ENCODE assay signal across 9 cellular contexts in the genomic region with DNA sequence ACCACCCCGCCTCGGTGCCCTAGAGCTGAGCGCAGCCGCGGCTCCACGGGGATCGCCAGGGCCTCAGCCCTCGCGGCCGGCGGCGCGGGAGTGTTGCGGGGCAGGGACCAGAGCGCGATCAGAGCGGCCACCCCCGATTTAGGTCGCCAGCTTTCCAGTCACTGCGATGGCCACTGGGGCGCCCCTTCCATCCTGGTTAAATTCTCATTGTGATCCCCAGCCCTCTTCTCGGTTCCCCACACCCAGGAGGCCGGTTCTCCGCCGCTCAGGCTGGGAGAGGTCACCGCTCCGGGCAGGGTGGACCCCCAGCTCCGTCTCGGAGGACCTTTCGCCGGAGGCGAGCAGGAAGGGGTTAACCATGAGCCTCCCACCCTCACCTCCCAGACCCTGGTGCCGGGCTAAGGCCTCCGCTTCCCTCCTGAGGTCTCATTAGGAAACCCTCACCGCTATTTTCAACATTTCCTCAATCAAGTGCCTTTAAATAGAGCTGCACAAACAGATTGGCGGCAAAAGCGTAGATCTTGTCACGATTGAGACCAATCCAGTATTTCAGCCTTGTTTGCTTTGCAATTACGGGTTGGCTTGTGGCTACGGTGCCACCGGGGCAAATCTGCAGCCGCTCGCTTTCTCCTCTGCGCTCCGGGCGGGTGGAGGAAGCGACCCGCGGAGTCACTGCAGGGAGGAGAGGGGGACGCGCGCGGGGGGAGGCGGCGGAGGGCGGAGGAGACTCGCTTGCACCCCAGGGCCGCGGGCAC. TPM values are rescaled to one million over a fixed set of nuclear protein-coding genes. Genes with fewer than 3 reads are reported as not detected.
DNase-seq lines count a peak whose midpoint lies in the region; ATAC-seq, FAIRE-seq and TF ChIP-seq lines count a peak whose summit lies in the region.
"Had no signal": no experiment of that assay in that cellular context is flagged by ENCODE, and none has a peak within 500 bp of the region (broad histone marks: within the 10 kb centered on the region; RNA-seq: fewer than 3 reads in every experiment).

No MANE protein-coding gene starts in this region.

- TF ChIP-seq CTCF in H1 (IDR thresholded peaks at IDR 0.05; ENCODE audit: control extremely low read depth in 1 of 3, insufficient read depth in 1 of 3, low read depth in 1 of 3, low read length in 3 of 3) (no peak), OCI-LY7 (conservative IDR thresholded peaks at IDR 0.05; ENCODE audit: low read length) (no peak)

- no peak for TF ChIP-seq EP300 in H1 (IDR thresholded peaks at IDR 0.05; ENCODE audit: borderline replicate concordance in 1 of 2, low read depth in 2 of 2, low read length in 2 of 2)

- H3K23me2 ChIP-seq in H1 (ENCODE audit: low read depth, low read length) = peaks cover 5% of the 10 kb centered on the region; the same call in 1 of the 2 replicates

- WGBS in H1 (ENCODE audit: extremely low coverage in 1 of 2, insufficient coverage in 1 of 2, insufficient read length in 1 of 2, insufficient replicate concordance in 2 of 2, low coverage in 1 of 2, low lambda C conversion rate in 2 of 2, missing lambda C conversion rate in 1 of 2), 2 experiments = 1% methylated on average over 42 of the region's 59 CpGs; no CpG with 5 or more reads in 1 of the 2 experiments

- H3K9me2 ChIP-seq in OCI-LY7 (ENCODE audit: insufficient read depth, low read length) = no peaks in the 10 kb centered on the region

- ATAC-seq in GM18511 (IDR thresholded peaks at IDR 0.05; ENCODE audit: unreplicated experiment) (peak; percentile 42), GM18520 (IDR thresholded peaks at IDR 0.05; ENCODE audit: unreplicated experiment) (no peak)
- ATAC-seq in natural killer cell treated with Interleukin-12 subunit alpha and Interleukin-12 subunit beta and Interleukin-15 and Interleukin-18, amount 100 ng/mL, for 72 hours = peak in 1 of 2 donors; percentile 45

- H4K8ac ChIP-seq in H1 (ENCODE audit: extremely low read depth, insufficient read depth, low read length) = no peak overlapping the region

- peaks cover 6 to 9% of the 10 kb centered on the region in 2 donors for H3K4me1 Mint-ChIP-seq in natural killer cell treated with Interleukin-12 subunit alpha and Interleukin-12 subunit beta and Interleukin-15 and Interleukin-18, amount 100 ng/mL, for 72 hours (ENCODE audit: low read depth in 2 of 2)

- no peak overlapping the region for H3K14ac ChIP-seq in H1 (ENCODE audit: insufficient read length)

- TF ChIP-seq RAD21 in H1 (IDR thresholded peaks at IDR 0.05 in 1 of 2, conservative IDR thresholded peaks at IDR 0.05 in 1 of 2; ENCODE audit: low read depth in 2 of 2, low read length in 2 of 2) = no peak

- peaks cover 47 to 65% of the 10 kb centered on the region in 2 donors for H3K27me3 Mint-ChIP-seq in natural killer cell treated with Interleukin-12 subunit alpha and Interleukin-12 subunit beta and Interleukin-15 and Interleukin-18, amount 100 ng/mL, for 72 hours

- H2AFZ ChIP-seq in H1 (ENCODE audit: low read length) (no peak overlapping the region), OCI-LY7 (ENCODE audit: low read length) (no peak overlapping the region)

- H2BK15ac ChIP-seq in H1 (ENCODE audit: low read length) = no peak overlapping the region

- peaks cover 3 to 11% (median 8%) of the 10 kb centered on the region in 4 experiments; a peak in 6 of 7 replicates for H3K4me1 ChIP-seq in H1 (replicated peaks in 1 of 4; ENCODE audit: control insufficient read depth in 3 of 4, insufficient read depth in 4 of 4, low read length in 3 of 4)
- H3K4me1 ChIP-seq in OCI-LY7 (ENCODE audit: insufficient read depth, low read length, poor library complexity, severe bottlenecking) = no peaks in the 10 kb centered on the region

- H3K4me3 ChIP-seq in H1 (ENCODE audit: extremely low read depth in 1 of 4, insufficient read depth in 2 of 4, low read depth in 3 of 4, low read length in 4 of 4) = peak overlapping the region; percentile 7 to 55 (median 16); a peak in 7 of 8 replicates
- H3K4me3 ChIP-seq in OCI-LY7 (ENCODE audit: low read depth, low read length, poor library complexity, severe bottlenecking) = no peak overlapping the region

- DNase-seq in NCI-H2227 treated with DMSO at 0.1 percent for 48 hours (lab: John Stamatoyannopoulos, UW) (peak; percentile 38), H1 (ENCODE audit: low read depth in 1 of 2, low spot score in 2 of 2) (peak in 1 of 2 experiments; percentile 74), H4 (ENCODE audit: low spot score) (no peak), OCI-LY7 (ENCODE audit: low spot score) (no peak), mucosa of gallbladder (ENCODE audit: low spot score) (no peak)
- no peak for DNase-seq in natural killer cell treated with Interleukin-12 subunit alpha and Interleukin-12 subunit beta and Interleukin-15 and Interleukin-18, amount 100 ng/mL, for 72 hours (ENCODE audit: low spot score)

- no peak overlapping the region for H3K9ac ChIP-seq in H1 (replicated peaks in 1 of 4; ENCODE audit: extremely low read depth in 1 of 4, low read depth in 3 of 4, low read length in 3 of 4)

- BruUV-seq in OCI-LY7 (replicated peaks; lab: Mats Ljungman, UMichigan) = no TSS peak

- peaks cover 15% of the 10 kb centered on the region for H3K36me3 Mint-ChIP-seq in natural killer cell treated with Interleukin-12 subunit alpha and Interleukin-12 subunit beta and Interleukin-15 and Interleukin-18, amount 100 ng/mL, for 72 hours

- H3K9me3 ChIP-seq in H1 (ENCODE audit: insufficient read depth in 2 of 2, low read depth in 1 of 2, low read length in 1 of 2) (no peaks in the 10 kb centered on the region), OCI-LY7 (ENCODE audit: low read length) (no peaks in the 10 kb centered on the region)

- TF ChIP-seq POLR2A in H1 (IDR thresholded peaks at IDR 0.05; ENCODE audit: control extremely low read depth in 1 of 2, low read depth in 2 of 2, low read length in 2 of 2) = no peak

- H3K79me2 ChIP-seq in H1 (ENCODE audit: control insufficient read depth in 1 of 2, insufficient read depth in 2 of 2, low read length in 2 of 2) = no peaks in the 10 kb centered on the region
- H3K79me2 ChIP-seq in OCI-LY7 (ENCODE audit: insufficient read depth, low read depth, low read length) = no peaks in the 10 kb centered on the region

- H3K4me3 Mint-ChIP-seq in natural killer cell treated with Interleukin-12 subunit alpha and Interleukin-12 subunit beta and Interleukin-15 and Interleukin-18, amount 100 ng/mL, for 72 hours = peak overlapping the region; percentile 53

- H4K5ac ChIP-seq in H1 (ENCODE audit: insufficient read length, low read depth, low read length) = no peak overlapping the region

- H2AK5ac ChIP-seq in H1 (ENCODE audit: low read depth, low read length) = no peak overlapping the region

- H3K18ac ChIP-seq in H1 (ENCODE audit: extremely low read depth, low read length) = no peak overlapping the region

- no peak overlapping the region for H3K27ac ChIP-seq in H1 (ENCODE audit: low read depth, low read length)
- no peak overlapping the region for H3K27ac ChIP-seq in OCI-LY7 (ENCODE audit: low read depth, low read length, poor library complexity, severe bottlenecking)

- CTCF ChIA-PET in H1 (lab: Charles Lee; ENCODE audit: partially characterized antibody) = interaction anchor here (0.9 to 4.5 kb wide), 18 partner anchors 8 to 222 kb away, joined by 3 to 28 read pairs (median 6); a partner anchor contains a TSS
- CTCF ChIA-PET in OCI-LY7 (lab: Charles Lee; ENCODE audit: unreplicated experiment) = no interaction called here

- no peaks in the 10 kb centered on the region for H3K79me1 ChIP-seq in H1 (ENCODE audit: low read depth, low read length)

- H2BK120ac ChIP-seq in H1 (replicated peaks; ENCODE audit: low read depth, low read length) = no peak overlapping the region

- H2BK12ac ChIP-seq in H1 (ENCODE audit: low read depth, low read length) = peak overlapping the region; percentile 33; the same call in 1 of the 2 replicates

- intact Hi-C loops in OCI-LY7 (cut with micrococcal nuclease; ENCODE audit: unreplicated experiment) = no loop called here

- H3K4me2 ChIP-seq in H1 (ENCODE audit: insufficient read depth in 1 of 2, low read depth in 2 of 2, low read length in 2 of 2) (peak overlapping the region; percentile 76 to 91), OCI-LY7 (ENCODE audit: low read length) (no peak overlapping the region)

- H3K36me3 ChIP-seq in H1 (ENCODE audit: control insufficient read depth in 2 of 4, insufficient read depth in 4 of 4, low read length in 3 of 4) = 0 out of 8 replicates have a peak, but pooled peaks cover 0 to 5% (median 0%) of the 10 kb centered on the region in 4 experiments
- no peaks in the 10 kb centered on the region for H3K36me3 ChIP-seq in OCI-LY7 (ENCODE audit: insufficient read depth, low read length)

- H3K23ac ChIP-seq in H1 (ENCODE audit: insufficient read length) = no peak overlapping the region

- POLR2A ChIA-PET in H1 (lab: Charles Lee; ENCODE audit: partially characterized antibody) = interaction anchor here (0.6 to 1.8 kb wide), 4 partner anchors 21 to 337 kb away, joined by 3 to 5 read pairs (median 4); a partner anchor contains a TSS
- POLR2A ChIA-PET in OCI-LY7 (lab: Charles Lee) = interaction anchor here (0.6 kb wide), 1 partner anchor 593 kb away, joined by 3 read pairs; no protein-coding TSS in a partner anchor

- H4K20me1 ChIP-seq in H1 (replicated peaks in 1 of 2; ENCODE audit: control insufficient read depth in 1 of 2, insufficient read depth in 2 of 2, low read length in 2 of 2) (peaks cover 9 to 24% of the 10 kb centered on the region in 2 experiments), OCI-LY7 (ENCODE audit: insufficient read depth, low read length) (no peaks in the 10 kb centered on the region)

- H3K9me3 Mint-ChIP-seq in natural killer cell treated with Interleukin-12 subunit alpha and Interleukin-12 subunit beta and Interleukin-15 and Interleukin-18, amount 100 ng/mL, for 72 hours = peaks cover 4% of the 10 kb centered on the region

- peaks cover 69 to 89% (median 77%) of the 10 kb centered on the region in 4 experiments for H3K27me3 ChIP-seq in H1 (replicated peaks in 1 of 4; ENCODE audit: control insufficient read depth in 3 of 4, extremely low read depth in 1 of 4, insufficient read depth in 3 of 4, low read length in 3 of 4)

- no peak overlapping the region for H4K91ac ChIP-seq in H1 (replicated peaks; ENCODE audit: insufficient read length, low read length)

- H3K4ac ChIP-seq in H1 (replicated peaks; ENCODE audit: insufficient read length, low read depth, low read length) = no peak overlapping the region

- H3K56ac ChIP-seq in H1 (replicated peaks; ENCODE audit: insufficient read length, low read depth, low read length) = no peak overlapping the region

- no peak for FAIRE-seq in H1 (lab: Jason Lieb, UNC)

- no peak overlapping the region for H2BK20ac ChIP-seq in H1 (ENCODE audit: low read length)

- no peak overlapping the region for H3K27ac Mint-ChIP-seq in natural killer cell treated with Interleukin-12 subunit alpha and Interleukin-12 subunit beta and Interleukin-15 and Interleukin-18, amount 100 ng/mL, for 72 hours

- H2BK5ac ChIP-seq in H1 (ENCODE audit: low read depth, low read length) = no peak overlapping the region

RNA-seq across cellular contexts. Expression of a gene that starts 8.3 kb away (rescaled TPM):
- total RNA-seq in H1 (2021; fragmentation: NEBNext Ultra II Directional; extraction: Animal tissue kit (Norgen Biotek cat#: 25700)) = not detected in 2 replicates
- 0.05 TPM in 1 of 2 replicates, not detected in the other for polyA plus RNA-seq in H1 (2011; rRNA removed)
- 0.04 TPM for polyA plus RNA-seq in H1 (2011; cell fraction: cytosol; rRNA removed)
- polyA plus RNA-seq in H1 (2011; cell fraction: nucleus; rRNA removed) = not detected
- polyA plus RNA-seq in H1 (2012, experiment 1 of 2) = 0.05 to 0.37 TPM in 2 of 4 replicates, not detected in the others
- 0.47 TPM for polyA plus RNA-seq in H1 (2012, experiment 2 of 2)
- 0.04 TPM for polyA plus RNA-seq in H1 (2013, experiment 1 of 2)
- polyA plus RNA-seq in H1 (2013, experiment 2 of 2) = not detected
- polyA minus RNA-seq in H1 (2011; rRNA and poly(A)+ RNA removed) = not detected in 2 replicates
- not detected for polyA minus RNA-seq in H1 (2011; cell fraction: cytosol; rRNA and poly(A)+ RNA removed)
- not detected for polyA minus RNA-seq in H1 (2011; cell fraction: nucleus; rRNA and poly(A)+ RNA removed)
- not detected for total RNA-seq in natural killer cell treated with Interleukin-12 subunit alpha and Interleukin-12 subunit beta and Interleukin-15 and Interleukin-18, amount 100 ng/mL, for 72 hours
- total RNA-seq in H4 (2014; rRNA removed; shearing (Covaris generic)) = 0.06 and 1.2 TPM in 2 replicates
- total RNA-seq in OCI-LY7 (2014; rRNA removed; shearing (Covaris generic)) = not detected in 2 replicates
- total RNA-seq in OCI-LY7 (2022) (not detected in 2 replicates), mucosa of gallbladder (104 TPM)
- total RNA-seq: glomerular endothelial cell had no signal

Comparison
In these comparisons a context has a peak if more than half of its experiments do, and no peak if none do; other contexts are left out.
1. RNA of a gene that starts 8.3 kb away (total RNA-seq): 104 TPM in mucosa of gallbladder (single experiment); 0.06 to 1.2 TPM in H4, not detected in H1, not detected in natural killer cell treated with Interleukin-12 subunit alpha and Interleukin-12 subunit beta and Interleukin-15 and Interleukin-18, amount 100 ng/mL, for 72 hours and not detected in OCI-LY7; every median in the first group is over 10 times any median in the second.